20 cellular contexts compared by ENCODE assay signal in the genomic region with DNA sequence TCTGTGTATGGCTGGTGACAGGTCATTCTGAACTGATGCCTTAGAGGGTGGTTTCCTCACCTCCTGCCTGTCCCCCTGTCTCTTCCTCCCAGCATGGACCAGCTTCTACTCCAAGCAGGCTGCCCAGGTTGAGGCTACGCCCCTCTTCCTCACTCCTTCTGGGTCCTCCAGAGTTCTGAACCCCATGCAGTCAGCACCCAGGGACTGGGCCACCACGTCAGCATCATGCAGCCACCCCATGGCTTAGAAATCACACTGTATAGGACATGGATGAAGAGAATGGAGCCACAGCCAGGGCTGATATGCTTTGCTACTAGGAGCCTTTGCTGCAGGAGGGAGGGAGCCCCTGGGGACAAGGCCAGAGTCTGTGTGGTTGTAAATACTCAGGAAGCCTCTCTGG. TPM values are rescaled to one million over a fixed set of nuclear protein-coding genes. Genes with fewer than 3 reads are reported as not detected.
DNase-seq lines count a peak whose midpoint lies in the region; ATAC-seq and TF ChIP-seq lines count a peak whose summit lies in the region.
"Had no signal": no experiment of that assay in that cellular context is flagged by ENCODE, and none has a peak within 500 bp of the region (broad histone marks: within the 10 kb centered on the region; RNA-seq: fewer than 3 reads in every experiment).

No MANE protein-coding gene starts in this region.

- no peak overlapping the region for H2BK5ac ChIP-seq in H9 (ENCODE audit: insufficient read length, low read length)

- peaks cover 0 to 14% (median 0%) of the 10 kb centered on the region in 11 experiments; a peak in 6 of 22 replicates for H4K20me1 ChIP-seq in BLaER1 treated with 17β-estradiol and CSF1 and Interleukin-3, amounts not matched to agents 10 nM and 100 nM
- H4K20me1 ChIP-seq in neural progenitor cell (ENCODE audit: low read depth), result peaks cover 19% of the 10 kb centered on the region
- H4K20me1 ChIP-seq in H9 (ENCODE audit: control insufficient read depth, insufficient read depth, insufficient read length), result no peaks in the 10 kb centered on the region
- no peaks in the 10 kb centered on the region for H4K20me1 ChIP-seq in MM.1S (ENCODE audit: insufficient read depth, low read length)

- no peak overlapping the region for H3K18ac ChIP-seq in H9 (ENCODE audit: insufficient read length, low read depth, low read length)

- peak overlapping the region in 5 of 11 experiments; percentile 5 to 62 (median 42); a peak in 7 of 22 replicates for H3K27ac ChIP-seq in BLaER1 treated with 17β-estradiol and CSF1 and Interleukin-3, amounts not matched to agents 10 nM and 100 nM
- H3K27ac ChIP-seq in HEK293 (ENCODE audit: extremely low read depth, low read depth, low read length) (no peak overlapping the region), neural progenitor cell (no peak overlapping the region), H9 (ENCODE audit: insufficient read length, low read depth, low read length) (no peak overlapping the region), MM.1S (ENCODE audit: low read length) (no peak overlapping the region)

- peak overlapping the region in 2 of 11 experiments; percentile 25 to 80; a peak in 2 of 22 replicates for H3K9ac ChIP-seq in BLaER1 treated with 17β-estradiol and CSF1 and Interleukin-3, amounts not matched to agents 10 nM and 100 nM
- no peak overlapping the region for H3K9ac ChIP-seq in neural progenitor cell
- H3K9ac ChIP-seq in H9 (ENCODE audit: extremely low read depth, insufficient read length, low read length), result no peak overlapping the region
- no peak overlapping the region for H3K9ac ChIP-seq in MM.1S (ENCODE audit: low read length)

- H3K27me3 Mint-ChIP-seq in central memory CD8-positive, alpha-beta T cell, result peaks cover 70% of the 10 kb centered on the region
- H3K27me3 Mint-ChIP-seq in neural progenitor cell (ENCODE audit: insufficient read depth, low read depth) (peaks cover 29% of the 10 kb centered on the region), H9 (ENCODE audit: low read depth) (peaks cover 68% of the 10 kb centered on the region)

- no peak overlapping the region for H2BK12ac ChIP-seq in H9 (ENCODE audit: insufficient read length, low read depth, low read length)

- H3K4me3 ChIP-seq in BLaER1 treated with 17β-estradiol and CSF1 and Interleukin-3, amounts not matched to agents 10 nM and 100 nM, result no peak overlapping the region
- H3K4me3 ChIP-seq in HEK293 (ENCODE audit: low read depth, low read length) (no peak overlapping the region), neural progenitor cell (no peak overlapping the region), MM.1S (ENCODE audit: low read length) (no peak overlapping the region)
- H3K4me3 ChIP-seq: GM12878 had no signal

- no peak overlapping the region for H2AK5ac ChIP-seq in H9 (ENCODE audit: insufficient read length, low read length)

- peaks cover 3% of the 10 kb centered on the region for H3K36me3 Mint-ChIP-seq in central memory CD8-positive, alpha-beta T cell (ENCODE audit: insufficient read depth)
- no peaks in the 10 kb centered on the region for H3K36me3 Mint-ChIP-seq in neural progenitor cell
- no peaks in the 10 kb centered on the region; a peak in 1 of 7 replicates for H3K36me3 Mint-ChIP-seq in H9 (ENCODE audit: insufficient read depth in 1 of 3, low read depth in 3 of 3)
- H3K36me3 Mint-ChIP-seq: CD14-positive monocyte had no signal

- peaks cover 54 to 99% (median 97%) of the 10 kb centered on the region in 10 experiments for H3K4me1 ChIP-seq in BLaER1 treated with 17β-estradiol and CSF1 and Interleukin-3, amounts not matched to agents 10 nM and 100 nM
- H3K4me1 ChIP-seq in HEK293 (ENCODE audit: control insufficient read depth, insufficient read depth, low read length), result peaks cover 21% of the 10 kb centered on the region
- H3K4me1 ChIP-seq in neural progenitor cell, result peaks cover 47% of the 10 kb centered on the region
- H3K4me1 ChIP-seq in H9 (ENCODE audit: insufficient read depth, low read length), result peaks cover 23% of the 10 kb centered on the region
- H3K4me1 ChIP-seq in MM.1S (ENCODE audit: low read length), result no peaks in the 10 kb centered on the region

- no peak overlapping the region for H3K4me3 Mint-ChIP-seq in central memory CD8-positive, alpha-beta T cell
- H3K4me3 Mint-ChIP-seq in neural progenitor cell, result no peak overlapping the region
- no peak overlapping the region for H3K4me3 Mint-ChIP-seq in H9
- H3K4me3 Mint-ChIP-seq: CD14-positive monocyte had no signal

- H3K27ac Mint-ChIP-seq in central memory CD8-positive, alpha-beta T cell (ENCODE audit: low read depth), result peak overlapping the region; percentile 38
- H3K27ac Mint-ChIP-seq in neural progenitor cell (peak overlapping the region; percentile 55), H9 (peak overlapping the region in 1 of 3 experiments; percentile 68; a peak in 1 of 7 replicates)
- H3K27ac Mint-ChIP-seq: CD14-positive monocyte had no signal

- no peak overlapping the region for H3K4ac ChIP-seq in H9 (ENCODE audit: low read depth, low read length)

- H3K4me2 ChIP-seq in BLaER1 treated with 17β-estradiol and CSF1 and Interleukin-3, amounts not matched to agents 10 nM and 100 nM, result peak overlapping the region in 9 of 11 experiments; percentile 3 to 99 (median 94); a peak in 16 of 22 replicates
- no peak overlapping the region for H3K4me2 ChIP-seq in neural progenitor cell
- H3K4me2 ChIP-seq in H9 (ENCODE audit: insufficient read depth, insufficient read length, low read length), result no peak overlapping the region
- H3K4me2 ChIP-seq in MM.1S (ENCODE audit: low read depth, low read length), result no peak overlapping the region

- no peak for DNase-seq in central memory CD8-positive, alpha-beta T cell (ENCODE audit: low spot score in 2 of 2)
- DNase-seq in neural progenitor cell (ENCODE audit: low spot score) (no peak), cerebellar nuclear complex (lab: John Stamatoyannopoulos, UW) (no peak), H9 (no peak), NCI-H748 treated with DMSO at 0.1 percent for 48 hours (lab: John Stamatoyannopoulos, UW) (no peak), MM.1S (no peak)
- DNase-seq: DMS79 treated with DMSO at 0.1 percent for 48 hours, HCEC 1CT, Karpas-422, NCI-H1048, NCI-H1417 treated with DMSO at 0.1 percent for 48 hours, NCI-H187, NCI-H2107, SIG-M5 had no signal

- H3K9me3 Mint-ChIP-seq in central memory CD8-positive, alpha-beta T cell, result no peaks in the 10 kb centered on the region
- H3K9me3 Mint-ChIP-seq in neural progenitor cell, result no peaks in the 10 kb centered on the region
- H3K9me3 Mint-ChIP-seq in H9, result no peaks in the 10 kb centered on the region
- H3K9me3 Mint-ChIP-seq: IgD-negative memory B cell had no signal

- no peak overlapping the region for H4K8ac ChIP-seq in H9 (replicated peaks; ENCODE audit: insufficient read length, low read depth, low read length)

- H2BK15ac ChIP-seq in H9 (ENCODE audit: low read depth, low read length), result no peak overlapping the region

- WGBS in H9 (ENCODE audit: extremely low coverage, insufficient read length, low lambda C conversion rate), result no CpG with 5 or more reads among the region's 2 CpGs

- H3K56ac ChIP-seq in H9 (ENCODE audit: insufficient read length, low read depth, low read length), result no peak overlapping the region

- no peak for ATAC-seq in central memory CD8-positive, alpha-beta T cell (replicated peaks; ENCODE audit: extremely low read depth, poor library complexity, severe bottlenecking)
- ATAC-seq: GM12878, SK-N-SH treated with all-trans-retinoic acid at 6 μM for 48 hours had no signal

- H3T11ph ChIP-seq in H9 (ENCODE audit: low read length), result no peak overlapping the region

- H3K23ac ChIP-seq in H9 (ENCODE audit: insufficient read length, low read depth, low read length), result no peak overlapping the region

- H3K9me2 ChIP-seq in MM.1S (replicated peaks; ENCODE audit: insufficient read depth, low read length), result no peaks in the 10 kb centered on the region

- H3K79me1 ChIP-seq in H9 (ENCODE audit: insufficient read depth, low read depth, low read length, poor library complexity, severe bottlenecking), result no peaks in the 10 kb centered on the region

- H2AFZ ChIP-seq in neural progenitor cell (replicated peaks), result no peak overlapping the region
- H2AFZ ChIP-seq in H9 (ENCODE audit: low read length), result no peak overlapping the region
- no peak overlapping the region for H2AFZ ChIP-seq in MM.1S (ENCODE audit: low read length)

- H3F3A ChIP-seq in neural progenitor cell (ENCODE audit: low read depth) (peaks cover 30% of the 10 kb centered on the region), MM.1S (ENCODE audit: insufficient read depth, low read length) (no peaks in the 10 kb centered on the region)

- H3K4me1 Mint-ChIP-seq in central memory CD8-positive, alpha-beta T cell, result peaks cover 9% of the 10 kb centered on the region
- H3K4me1 Mint-ChIP-seq in neural progenitor cell (peaks cover 57% of the 10 kb centered on the region), H9 (peaks cover 54 to 69% of the 10 kb centered on the region in 2 experiments)

- TF ChIP-seq CTCF in HEK293 (tag by site-specific recombination; IDR thresholded peaks at IDR 0.05) (no peak), neural progenitor cell (IDR thresholded peaks at IDR 0.05) (no peak), H9 (conservative IDR thresholded peaks at IDR 0.05) (no peak), MM.1S (IDR thresholded peaks at IDR 0.05; ENCODE audit: low read length) (no peak)

- no peak overlapping the region for H2BK20ac ChIP-seq in H9 (ENCODE audit: low read depth, low read length, poor library complexity, severe bottlenecking)

- H3K79me2 ChIP-seq in neural progenitor cell (ENCODE audit: low read depth) (no peaks in the 10 kb centered on the region), H9 (ENCODE audit: insufficient read depth, low read length) (no peaks in the 10 kb centered on the region), MM.1S (ENCODE audit: low read length) (no peaks in the 10 kb centered on the region)

- H3K23me2 ChIP-seq in H9 (ENCODE audit: insufficient read length, low read depth, low read length, poor library complexity, severe bottlenecking), result peaks cover 3% of the 10 kb centered on the region

- no peak overlapping the region for H4K91ac ChIP-seq in H9 (ENCODE audit: insufficient read length, low read depth, low read length)

- CTCF ChIA-PET in HEK293 (lab: Yijun Ruan, JAX), result interaction anchor here (0.9 to 2.1 kb wide), 2 partner anchors 49 to 63 kb away, joined by 3 to 8 read pairs; no protein-coding TSS in a partner anchor

- H3K36me3 ChIP-seq in BLaER1 treated with 17β-estradiol and CSF1 and Interleukin-3, amounts not matched to agents 10 nM and 100 nM, result no peaks in the 10 kb centered on the region; a peak in 1 of 22 replicates
- H3K36me3 ChIP-seq in HEK293 (ENCODE audit: control insufficient read depth in 2 of 2, insufficient read depth in 1 of 2, low read length in 2 of 2), result no peaks in the 10 kb centered on the region
- H3K36me3 ChIP-seq in neural progenitor cell, result no peaks in the 10 kb centered on the region
- no peaks in the 10 kb centered on the region for H3K36me3 ChIP-seq in MM.1S (replicated peaks; ENCODE audit: insufficient read depth, low read length)

- peaks cover 0 to 24% (median 0%) of the 10 kb centered on the region in 11 experiments; a peak in 5 of 22 replicates for H3K27me3 ChIP-seq in BLaER1 treated with 17β-estradiol and CSF1 and Interleukin-3, amounts not matched to agents 10 nM and 100 nM
- H3K27me3 ChIP-seq in neural progenitor cell, result peaks cover 36% of the 10 kb centered on the region
- no peaks in the 10 kb centered on the region; the same call in 1 of the 2 replicates for H3K27me3 ChIP-seq in H9 (ENCODE audit: insufficient read depth, low read length)
- peaks cover 28% of the 10 kb centered on the region for H3K27me3 ChIP-seq in MM.1S (replicated peaks; ENCODE audit: insufficient read depth, low read length)

- H2BK120ac ChIP-seq in H9 (ENCODE audit: low read depth, low read length, poor library complexity, severe bottlenecking), result no peak overlapping the region

- H4K5ac ChIP-seq in H9 (ENCODE audit: insufficient read length, low read depth, low read length), result no peak overlapping the region

- no peaks in the 10 kb centered on the region for H3K9me3 ChIP-seq in BLaER1 treated with 17β-estradiol and CSF1 and Interleukin-3, amounts not matched to agents 10 nM and 100 nM (replicated peaks in 1 of 11)
- H3K9me3 ChIP-seq in HEK293 (ENCODE audit: control insufficient read depth, insufficient read depth, low read depth, low read length), result no peaks in the 10 kb centered on the region
- H3K9me3 ChIP-seq in neural progenitor cell (ENCODE audit: low read depth), result no peaks in the 10 kb centered on the region
- no peaks in the 10 kb centered on the region for H3K9me3 ChIP-seq in H9 (ENCODE audit: control insufficient read depth, low read depth, low read length)
- no peaks in the 10 kb centered on the region for H3K9me3 ChIP-seq in MM.1S (replicated peaks; ENCODE audit: insufficient read depth, low read length)

- POLR2A ChIA-PET in HEK293 (lab: Yijun Ruan, JAX), result interaction anchor here (2.7 kb wide), 1 partner anchor 8 kb away, joined by 17 read pairs; the partner anchor contains the start of gene FOXO6

- no peak overlapping the region for H3K14ac ChIP-seq in H9 (ENCODE audit: insufficient read depth, low read length)

RNA-seq across cellular contexts. Expression of gene FOXO6, which starts 8.3 kb away (rescaled TPM):
- total RNA-seq in neural progenitor cell (ENCODE audit: low replicate concordance) (2.1 TPM in 1 of 2 replicates, not detected in the other), H9 (2021) (0.83 and 0.99 TPM in 2 replicates)
- total RNA-seq: GM12878 had no signal

Comparison
In these comparisons a context has a peak if more than half of its experiments do, and no peak if none do; other contexts are left out.
1. H3K4me2 ChIP-seq: peak in BLaER1 treated with 17β-estradiol and CSF1 and Interleukin-3, amounts not matched to agents 10 nM and 100 nM (9 of 11); none in neural progenitor cell (single experiment), H9 (single experiment) and MM.1S (single experiment).